Comparison of ENCODE assay signal across 20 cellular contexts in the genomic region with DNA sequence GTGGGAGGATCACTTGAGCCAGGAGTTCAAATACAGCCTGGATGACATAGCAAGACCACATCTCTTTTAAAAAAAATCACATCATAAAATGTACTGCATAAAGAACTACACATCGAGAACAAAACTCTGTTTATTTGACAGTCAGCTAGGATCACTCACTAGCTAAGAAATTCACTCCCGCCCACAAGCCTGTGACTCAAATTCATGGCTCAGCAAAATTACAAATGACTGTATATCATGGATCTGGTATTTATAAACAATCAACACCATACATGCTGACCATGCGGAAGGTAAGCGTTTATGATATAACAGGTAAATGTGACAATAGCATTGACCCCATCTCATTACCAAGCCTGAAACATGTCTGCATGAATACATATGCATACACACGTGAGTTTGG.
DNase-seq lines count a peak whose midpoint lies in the region; TF ChIP-seq lines count a peak whose summit lies in the region.
"Had no signal": no experiment of that assay in that cellular context is flagged by ENCODE, and none has a peak within 500 bp of the region (broad histone marks: within the 10 kb centered on the region; RNA-seq: fewer than 3 reads in every experiment).

No MANE protein-coding gene starts in this region.

- H2BK12ac ChIP-seq in mesenchymal stem cell (ENCODE audit: low read length in 2 of 2): no peak overlapping the region

- H2BK5ac ChIP-seq in mesenchymal stem cell (ENCODE audit: low read depth, low read length, poor library complexity, severe bottlenecking): no peak overlapping the region

- H3K4me3 ChIP-seq in brain microvascular endothelial cell (ENCODE audit: low read depth, low read length) (no peak overlapping the region), mesenchymal stem cell (ENCODE audit: insufficient read depth in 1 of 2, low read depth in 1 of 2, low read length in 2 of 2) (no peak overlapping the region)
- H3K4me3 ChIP-seq: ascending aorta, BLaER1, left ventricle myocardium inferior, skin epidermis, upper lobe of right lung had no signal

- CTCF ChIA-PET in activated CD4-positive, alpha-beta memory T cell treated with anti-CD3 and anti-CD28 coated beads for 36 hours (lab: Charles Lee): interaction anchor here (1.4 kb wide), 1 partner anchor 135 kb away, joined by 3 read pairs; no protein-coding TSS in a partner anchor
- CTCF ChIA-PET in activated CD4-positive, alpha-beta memory T cell treated with anti-CD3 and anti-CD28 coated beads, Interleukin-2, amount 10 ng/mL, durations not matched to agents 7 days and 5 days (lab: Charles Lee): no interaction called here

- peaks cover 2% of the 10 kb centered on the region for H3K36me3 Mint-ChIP-seq in activated CD4-positive, alpha-beta memory T cell treated with anti-CD3 and anti-CD28 coated beads for 36 hours
- no peaks in the 10 kb centered on the region for H3K36me3 Mint-ChIP-seq in activated CD4-positive, alpha-beta memory T cell treated with anti-CD3 and anti-CD28 coated beads, Interleukin-2, amount 10 ng/mL, durations not matched to agents 7 days and 5 days (ENCODE audit: low read depth)

- peaks cover 19% of the 10 kb centered on the region for H3K9me3 Mint-ChIP-seq in activated CD4-positive, alpha-beta memory T cell treated with anti-CD3 and anti-CD28 coated beads for 36 hours
- peaks cover 27% of the 10 kb centered on the region for H3K9me3 Mint-ChIP-seq in activated CD4-positive, alpha-beta memory T cell treated with anti-CD3 and anti-CD28 coated beads, Interleukin-2, amount 10 ng/mL, durations not matched to agents 7 days and 5 days

- no peak overlapping the region for H3K4ac ChIP-seq in mesenchymal stem cell (ENCODE audit: low read depth in 1 of 2, low read length in 2 of 2)

- DNase-seq in activated CD4-positive, alpha-beta memory T cell treated with anti-CD3 and anti-CD28 coated beads for 36 hours: peak; percentile 53
- no peak for DNase-seq in activated CD4-positive, alpha-beta memory T cell treated with anti-CD3 and anti-CD28 coated beads, Interleukin-2, amount 10 ng/mL, durations not matched to agents 7 days and 5 days
- DNase-seq in ELR (ENCODE audit: low read depth) (peak; percentile 27), brain microvascular endothelial cell (peak; percentile 42), mesenchymal stem cell (peak; percentile 2), SHP77 (lab: John Stamatoyannopoulos, UW) (no peak), pons (ENCODE audit: low spot score) (no peak), NAMALWA (ENCODE audit: low spot score) (no peak)
- DNase-seq: activated CD4-positive, alpha-beta T cell treated with anti-CD3 and anti-CD28 coated beads, Interleukin-2, amount 10 ng/mL, durations not matched to agents 7 days and 5 days; activated naive CD4-positive, alpha-beta T cell treated with anti-CD3 and anti-CD28 coated beads for 36 hours; activated T-cell treated with anti-CD3 and anti-CD28 coated beads for 4 hours; effector memory CD8-positive, alpha-beta T cell; left ventricle myocardium inferior; NCI-H146; upper lobe of right lung had no signal

- H3K27me3 Mint-ChIP-seq in activated CD4-positive, alpha-beta memory T cell treated with anti-CD3 and anti-CD28 coated beads for 36 hours: no peaks in the 10 kb centered on the region
- no peaks in the 10 kb centered on the region for H3K27me3 Mint-ChIP-seq in activated CD4-positive, alpha-beta memory T cell treated with anti-CD3 and anti-CD28 coated beads, Interleukin-2, amount 10 ng/mL, durations not matched to agents 7 days and 5 days
- H3K27me3 Mint-ChIP-seq: activated CD4-positive, alpha-beta T cell treated with anti-CD3 and anti-CD28 coated beads, Interleukin-2, amount 10 ng/mL, durations not matched to agents 7 days and 5 days; effector memory CD8-positive, alpha-beta T cell; progenitor cell of endocrine pancreas had no signal

- H3K4me2 ChIP-seq in mesenchymal stem cell (ENCODE audit: low read length, poor library complexity, severe bottlenecking): no peak overlapping the region
- H3K4me2 ChIP-seq: BLaER1 had no signal

- H3K36me3 ChIP-seq in brain microvascular endothelial cell (replicated peaks): no peaks in the 10 kb centered on the region
- H3K36me3 ChIP-seq in mesenchymal stem cell (ENCODE audit: control insufficient read depth in 1 of 2, insufficient read depth in 2 of 2, low read depth in 1 of 2, low read length in 2 of 2): no peaks in the 10 kb centered on the region
- H3K36me3 ChIP-seq: ascending aorta, BLaER1, left ventricle myocardium inferior, upper lobe of right lung had no signal

- H3K9me3 ChIP-seq in mesenchymal stem cell (ENCODE audit: control insufficient read depth, low read length): peaks cover 9% of the 10 kb centered on the region
- H3K9me3 ChIP-seq: ascending aorta, upper lobe of right lung had no signal

- no peak overlapping the region for H3K27ac Mint-ChIP-seq in activated CD4-positive, alpha-beta memory T cell treated with anti-CD3 and anti-CD28 coated beads for 36 hours
- H3K27ac Mint-ChIP-seq in activated CD4-positive, alpha-beta memory T cell treated with anti-CD3 and anti-CD28 coated beads, Interleukin-2, amount 10 ng/mL, durations not matched to agents 7 days and 5 days: no peak overlapping the region
- H3K27ac Mint-ChIP-seq: activated CD4-positive, alpha-beta T cell treated with anti-CD3 and anti-CD28 coated beads, Interleukin-2, amount 10 ng/mL, durations not matched to agents 7 days and 5 days; activated naive CD4-positive, alpha-beta T cell treated with anti-CD3 and anti-CD28 coated beads for 36 hours; effector memory CD8-positive, alpha-beta T cell; progenitor cell of endocrine pancreas had no signal

- no peak overlapping the region for H3K23ac ChIP-seq in mesenchymal stem cell (ENCODE audit: low read length in 2 of 2)

- H3K14ac ChIP-seq in mesenchymal stem cell (ENCODE audit: low read length in 2 of 2): no peak overlapping the region

- H4K8ac ChIP-seq in mesenchymal stem cell (ENCODE audit: low read length): no peak overlapping the region

- H2AK5ac ChIP-seq in mesenchymal stem cell (ENCODE audit: low read length, severe bottlenecking): no peak overlapping the region

- TF ChIP-seq CTCF in brain microvascular endothelial cell (IDR thresholded peaks at IDR 0.05; ENCODE audit: low read depth, low read length, missing control alignments): no peak

- H4K91ac ChIP-seq in mesenchymal stem cell (ENCODE audit: low read length): no peak overlapping the region

- POLR2A ChIA-PET in activated CD4-positive, alpha-beta memory T cell treated with anti-CD3 and anti-CD28 coated beads for 36 hours (lab: Charles Lee): no interaction called here
- POLR2A ChIA-PET in activated CD4-positive, alpha-beta memory T cell treated with anti-CD3 and anti-CD28 coated beads, Interleukin-2, amount 10 ng/mL, durations not matched to agents 7 days and 5 days (lab: Charles Lee): interaction anchor here (1.1 kb wide), 1 partner anchor 27 kb away, joined by 3 read pairs; no protein-coding TSS in a partner anchor

- no peak overlapping the region for H3K4me3 Mint-ChIP-seq in activated CD4-positive, alpha-beta memory T cell treated with anti-CD3 and anti-CD28 coated beads for 36 hours
- no peak overlapping the region for H3K4me3 Mint-ChIP-seq in activated CD4-positive, alpha-beta memory T cell treated with anti-CD3 and anti-CD28 coated beads, Interleukin-2, amount 10 ng/mL, durations not matched to agents 7 days and 5 days
- H3K4me3 Mint-ChIP-seq: activated CD4-positive, alpha-beta T cell treated with anti-CD3 and anti-CD28 coated beads, Interleukin-2, amount 10 ng/mL, durations not matched to agents 7 days and 5 days; activated naive CD4-positive, alpha-beta T cell treated with anti-CD3 and anti-CD28 coated beads for 36 hours; effector memory CD8-positive, alpha-beta T cell had no signal

- intact Hi-C loops in activated CD4-positive, alpha-beta memory T cell treated with anti-CD3 and anti-CD28 coated beads for 36 hours (cut with micrococcal nuclease): no loop called here

- no peak overlapping the region for H2AFZ ChIP-seq in mesenchymal stem cell (ENCODE audit: low read depth, low read length)

- H3K9ac ChIP-seq in mesenchymal stem cell (ENCODE audit: low read length): peak overlapping the region; percentile 28
- H3K9ac ChIP-seq: BLaER1 had no signal

- no peaks in the 10 kb centered on the region for H3K4me1 ChIP-seq in mesenchymal stem cell (ENCODE audit: control insufficient read depth, insufficient read depth, low read depth, low read length)
- H3K4me1 ChIP-seq: ascending aorta, BLaER1, upper lobe of right lung had no signal

- peaks cover 36% of the 10 kb centered on the region for H3K4me1 Mint-ChIP-seq in activated CD4-positive, alpha-beta memory T cell treated with anti-CD3 and anti-CD28 coated beads for 36 hours (ENCODE audit: low read depth)
- H3K4me1 Mint-ChIP-seq in activated CD4-positive, alpha-beta memory T cell treated with anti-CD3 and anti-CD28 coated beads, Interleukin-2, amount 10 ng/mL, durations not matched to agents 7 days and 5 days: peaks cover 25% of the 10 kb centered on the region

- H2BK15ac ChIP-seq in mesenchymal stem cell (ENCODE audit: low read depth, poor library complexity, severe bottlenecking): no peak overlapping the region

- 72% methylated on average over 5 of the region's 5 CpGs for WGBS in mesenchymal stem cell

- H3K79me1 ChIP-seq in mesenchymal stem cell (replicated peaks; ENCODE audit: low read length, poor library complexity, severe bottlenecking): no peaks in the 10 kb centered on the region

- H3K27ac ChIP-seq in brain microvascular endothelial cell (no peak overlapping the region), mesenchymal stem cell (ENCODE audit: low read length, poor library complexity, severe bottlenecking) (no peak overlapping the region)
- H3K27ac ChIP-seq: ascending aorta, BLaER1, HL-60, left ventricle myocardium inferior, skin epidermis, upper lobe of right lung had no signal

- no peak overlapping the region for H3K18ac ChIP-seq in mesenchymal stem cell (ENCODE audit: low read depth in 1 of 2, low read length in 2 of 2)

- H2BK120ac ChIP-seq in mesenchymal stem cell (ENCODE audit: low read depth, low read length): no peak overlapping the region

- H3K27me3 ChIP-seq in brain microvascular endothelial cell (replicated peaks) (no peaks in the 10 kb centered on the region), mesenchymal stem cell (ENCODE audit: control insufficient read depth in 1 of 2, insufficient read depth in 1 of 2, low read length in 2 of 2) (no peaks in the 10 kb centered on the region)
- H3K27me3 ChIP-seq: ascending aorta, BLaER1, upper lobe of right lung had no signal

- in situ Hi-C loops in brain microvascular endothelial cell (cut with HindIII; ENCODE audit: low pct_ligation_motif_present, low sequenced_read_pairs): no loop called here

Comparison
In these comparisons a context has a peak if more than half of its experiments do, and no peak if none do; other contexts are left out.
1. DNase-seq: peak in activated CD4-positive, alpha-beta memory T cell treated with anti-CD3 and anti-CD28 coated beads for 36 hours (single experiment), ELR (single experiment), brain microvascular endothelial cell (single experiment) and mesenchymal stem cell (single experiment); none in activated CD4-positive, alpha-beta memory T cell treated with anti-CD3 and anti-CD28 coated beads, Interleukin-2, amount 10 ng/mL, durations not matched to agents 7 days and 5 days (single experiment), SHP77 (0 of 2), pons (single experiment) and NAMALWA (single experiment).